ENCODE assay signal across 16 cellular contexts in the genomic region with DNA sequence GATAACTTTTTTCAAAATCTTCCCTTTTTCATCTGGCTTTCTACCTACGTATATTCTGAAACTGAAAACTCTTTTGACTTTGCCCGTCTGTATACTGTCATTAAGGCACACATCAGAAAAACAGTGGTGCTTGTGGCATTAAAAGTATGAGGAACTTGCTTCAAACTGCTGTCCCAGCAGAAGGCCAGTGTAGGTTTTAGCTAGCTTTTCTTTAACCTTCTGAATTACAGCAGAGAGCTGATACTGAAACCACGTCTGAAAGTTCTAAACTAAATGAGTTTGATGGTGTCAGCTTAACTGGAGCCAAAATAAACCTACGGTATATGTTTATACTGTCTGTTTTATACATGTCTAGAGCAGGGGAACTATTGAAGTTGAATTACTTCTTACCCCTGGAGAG.
A peak's percentile ranks its signal among the peaks of the same experiment; 100 is the strongest.
DNase-seq lines count a peak whose midpoint lies in the region; ATAC-seq and TF ChIP-seq lines count a peak whose summit lies in the region.
"Had no signal": no experiment of that assay in that cellular context is flagged by ENCODE, and none has a peak within 500 bp of the region (broad histone marks: within the 10 kb centered on the region; RNA-seq: fewer than 3 reads in every experiment).

No MANE protein-coding gene starts in this region.

- no peaks in the 10 kb centered on the region; the same call in 1 of the 2 replicates for H3K27me3 ChIP-seq in Panc1 (ENCODE audit: control insufficient read depth, insufficient read depth, low read length)
- H3K27me3 ChIP-seq: tibial nerve had no signal

- ATAC-seq in Panc1 (peak; percentile 48; the same call in 1 of the 2 replicates), left colon (peak; percentile 53), GM18502 (IDR thresholded peaks at IDR 0.05; ENCODE audit: poor library complexity, unreplicated experiment) (no peak)
- ATAC-seq: esophagus mucosa had no signal

- in situ Hi-C loops in Caki2 (cut with HindIII; ENCODE audit: low pct_unique_long_range_greater_than_20kb, low sequenced_read_pairs) (no loop called here), Panc1 (cut with HindIII; ENCODE audit: low pct_unique_long_range_greater_than_20kb, low sequenced_read_pairs) (no loop called here)

- H3K4me1 ChIP-seq in HEK293 (ENCODE audit: control insufficient read depth, insufficient read depth, low read length) (peaks cover 3% of the 10 kb centered on the region; the same call in 1 of the 2 replicates), Panc1 (ENCODE audit: control insufficient read depth, insufficient read depth, low read length) (no peaks in the 10 kb centered on the region)
- H3K4me1 ChIP-seq: tibial nerve had no signal

- peak; percentile 11 for DNase-seq in Caki2 (ENCODE audit: low read depth)
- no peak for DNase-seq in Panc1 (ENCODE audit: low read depth, low spot score)
- no peak for DNase-seq in left colon
- DNase-seq in posterior cingulate gyrus, result no peak
- no peak for DNase-seq in effector CD8-positive, alpha-beta T cell (lab: John Stamatoyannopoulos, UW)
- no peak for DNase-seq in NCI-H345 treated with DMSO at 0.1 percent for 48 hours (lab: John Stamatoyannopoulos, UW; ENCODE audit: unreplicated experiment)
- DNase-seq: DMS53, GOT3, mammary epithelial cell, NCI-H1048, occipital lobe had no signal

- H3K36me3 ChIP-seq in HEK293 (ENCODE audit: control insufficient read depth in 2 of 2, insufficient read depth in 1 of 2, low read length in 2 of 2), result no peaks in the 10 kb centered on the region
- H3K36me3 ChIP-seq in Panc1 (ENCODE audit: control insufficient read depth, insufficient read depth, low read length), result no peaks in the 10 kb centered on the region
- H3K36me3 ChIP-seq: tibial nerve had no signal

- no TSS peak for BruUV-seq in Panc1 (replicated peaks; lab: Mats Ljungman, UMichigan)

- H3K27ac ChIP-seq in HEK293 (ENCODE audit: extremely low read depth, low read depth, low read length), result peak overlapping the region; percentile 17; the same call in 1 of the 2 replicates
- no peak overlapping the region for H3K27ac ChIP-seq in Panc1 (ENCODE audit: low read length)
- H3K27ac ChIP-seq: coronary artery, tibial nerve had no signal

- H3K9me3 ChIP-seq in HEK293 (ENCODE audit: control insufficient read depth, insufficient read depth, low read depth, low read length) (no peaks in the 10 kb centered on the region), Panc1 (ENCODE audit: control insufficient read depth, insufficient read depth, low read depth, low read length) (no peaks in the 10 kb centered on the region)
- H3K9me3 ChIP-seq: tibial nerve had no signal

- TF ChIP-seq CTCF in HEK293 (tag by site-specific recombination; IDR thresholded peaks at IDR 0.05) (no peak), Panc1 (IDR thresholded peaks at IDR 0.05) (no peak)

- POLR2A ChIA-PET in HEK293 (lab: Yijun Ruan, JAX), result no interaction called here
- POLR2A ChIA-PET in Panc1 (lab: Charles Lee), result no interaction called here

- CTCF ChIA-PET in HEK293 (lab: Yijun Ruan, JAX) (interaction anchor here (0.8 kb wide), 1 partner anchor 882 kb away, joined by 3 read pairs; no protein-coding TSS in a partner anchor), Panc1 (lab: Charles Lee) (interaction anchor here (0.5 kb wide), 1 partner anchor 716 kb away, joined by 6 read pairs; no protein-coding TSS in a partner anchor)

- intact Hi-C loops in Panc1 (cut with micrococcal nuclease; ENCODE audit: unreplicated experiment), result no loop called here
- intact Hi-C loops in left colon (cut with DNase I, micrococcal nuclease), result no loop called here
- intact Hi-C loops in posterior cingulate gyrus (cut with DNase I), result no loop called here

- H3K4me3 ChIP-seq in HEK293 (ENCODE audit: low read depth, low read length), result no peak overlapping the region
- H3K4me3 ChIP-seq in Panc1 (ENCODE audit: low read depth in 2 of 2, low read length in 2 of 2), result no peak overlapping the region
- H3K4me3 ChIP-seq: coronary artery, tibial nerve had no signal

TF ChIP-seq in HEK293, 187 proteins besides CTCF, POLR2A, EP300 and RAD21:
- no peak for TF ChIP-seq ZNF670 (tag by site-specific recombination; IDR thresholded peaks at IDR 0.05; ENCODE audit: low read depth)
- TF ChIP-seq, protein P1, sequence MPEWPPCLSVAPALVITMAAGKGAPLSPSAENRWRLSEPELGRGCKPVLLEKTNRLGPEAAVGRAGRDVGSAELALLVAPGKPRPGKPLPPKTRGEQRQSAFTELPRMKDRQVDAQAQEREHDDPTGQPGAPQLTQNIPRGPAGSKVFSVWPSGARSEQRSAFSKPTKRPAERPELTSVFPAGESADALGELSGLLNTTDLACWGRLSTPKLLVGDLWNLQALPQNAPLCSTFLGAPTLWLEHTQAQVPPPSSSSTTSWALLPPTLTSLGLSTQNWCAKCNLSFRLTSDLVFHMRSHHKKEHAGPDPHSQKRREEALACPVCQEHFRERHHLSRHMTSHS (tag by site-specific recombination; IDR thresholded peaks at IDR 0.05), result no peak
- no peak for TF ChIP-seq RBAK (tag by site-specific recombination; IDR thresholded peaks at IDR 0.05)
- TF ChIP-seq ZNF157 (tag by site-specific recombination; IDR thresholded peaks at IDR 0.05), result no peak
- TF ChIP-seq, protein P2, sequence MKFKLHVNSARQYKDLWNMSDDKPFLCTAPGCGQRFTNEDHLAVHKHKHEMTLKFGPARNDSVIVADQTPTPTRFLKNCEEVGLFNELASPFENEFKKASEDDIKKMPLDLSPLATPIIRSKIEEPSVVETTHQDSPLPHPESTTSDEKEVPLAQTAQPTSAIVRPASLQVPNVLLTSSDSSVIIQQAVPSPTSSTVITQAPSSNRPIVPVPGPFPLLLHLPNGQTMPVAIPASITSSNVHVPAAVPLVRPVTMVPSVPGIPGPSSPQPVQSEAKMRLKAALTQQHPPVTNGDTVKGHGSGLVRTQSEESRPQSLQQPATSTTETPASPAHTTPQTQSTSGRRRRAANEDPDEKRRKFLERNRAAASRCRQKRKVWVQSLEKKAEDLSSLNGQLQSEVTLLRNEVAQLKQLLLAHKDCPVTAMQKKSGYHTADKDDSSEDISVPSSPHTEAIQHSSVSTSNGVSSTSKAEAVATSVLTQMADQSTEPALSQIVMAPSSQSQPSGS (tag by site-specific recombination; IDR thresholded peaks at IDR 0.05; ENCODE audit: low read depth), result no peak
- TF ChIP-seq ZNF155 (tag by site-specific recombination; IDR thresholded peaks at IDR 0.05), result no peak
- no peak for TF ChIP-seq ZNF423 (tag by site-specific recombination; IDR thresholded peaks at IDR 0.05)
- no peak for TF ChIP-seq ZNF114 (tag by site-specific recombination; IDR thresholded peaks at IDR 0.05)
